Comparison of ENCODE assay signal across 12 cellular contexts in the genomic region with DNA sequence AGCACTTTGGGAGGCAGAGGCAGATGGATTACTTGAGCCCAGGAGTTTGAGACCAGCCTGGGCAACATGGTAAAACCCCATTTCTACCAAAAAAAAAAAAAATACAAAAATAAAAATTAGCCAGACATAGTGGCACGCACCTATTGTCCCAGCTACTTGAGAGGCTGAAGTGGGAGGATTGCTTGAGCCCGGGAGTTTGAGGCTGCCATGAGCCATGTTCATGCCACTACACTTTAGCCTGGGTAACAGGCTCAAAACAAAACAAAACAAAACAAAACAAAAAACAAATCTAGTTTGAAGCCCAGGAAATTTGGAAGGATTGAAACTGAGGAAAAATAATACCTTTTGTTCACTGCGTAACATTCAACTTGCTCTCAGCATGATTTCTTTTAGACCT. TPM values are rescaled to one million over a fixed set of nuclear protein-coding genes. Genes with fewer than 3 reads are reported as not detected.
DNase-seq lines count a peak whose midpoint lies in the region; ATAC-seq, FAIRE-seq and TF ChIP-seq lines count a peak whose summit lies in the region.
"Had no signal": no experiment of that assay in that cellular context is flagged by ENCODE, and none has a peak within 500 bp of the region (broad histone marks: within the 10 kb centered on the region; RNA-seq: fewer than 3 reads in every experiment).

No MANE protein-coding gene starts in this region.

- peaks cover 10% of the 10 kb centered on the region; the same call in 1 of the 2 replicates for H4K20me1 ChIP-seq in GM23248 (ENCODE audit: insufficient read depth)
- H4K20me1 ChIP-seq in K562 (replicated peaks; ENCODE audit: control insufficient read depth, insufficient read depth, low read length), result peaks cover 22% of the 10 kb centered on the region

- POLR2A ChIA-PET in A549 (lab: Yijun Ruan, JAX) (interaction anchor here (0.7 to 1.7 kb wide), 2 partner anchors 16 to 23 kb away, joined by 3 to 8 read pairs; partner anchors contain the start of gene TMOD3), K562 (lab: Yijun Ruan, JAX) (interaction anchor here (0.7 to 3.7 kb wide), 4 partner anchors 9 to 48 kb away, joined by 3 to 30 read pairs (median 5); partner anchors contain the start of gene TMOD3)
- POLR2A ChIA-PET in naive thymus-derived CD8-positive, alpha-beta T cell (lab: Charles Lee), result interaction anchor here (0.7 kb wide), 1 partner anchor 43 kb away, joined by 4 read pairs; no protein-coding TSS in a partner anchor

- H3K9me2 ChIP-seq in GM23248 (ENCODE audit: insufficient read depth), result no peaks in the 10 kb centered on the region

- peak overlapping the region; percentile 73 to 78 for H3K27ac ChIP-seq in A549
- peak overlapping the region; percentile 84 for H3K27ac ChIP-seq in GM23248
- H3K27ac ChIP-seq in K562 (ENCODE audit: extremely low read depth, low read depth, low read length), result peak overlapping the region; percentile 32; the same call in 1 of the 3 replicates

- H3K9me1 ChIP-seq in K562 (ENCODE audit: control insufficient read depth, insufficient read depth, low read length), result no peaks in the 10 kb centered on the region

- H3K4me3 Mint-ChIP-seq in naive thymus-derived CD8-positive, alpha-beta T cell, result peak overlapping the region in 6 of 10 donors; percentile 8 to 78 (median 39)
- H3K4me3 Mint-ChIP-seq: neural crest cell had no signal

- H3K4me3 ChIP-seq in A549 (peak overlapping the region; percentile 19; the same call in 1 of the 3 replicates), GM23248 (peak overlapping the region; percentile 29), K562 (no peak overlapping the region), lower leg skin (ENCODE audit: low read depth, poor library complexity, severe bottlenecking) (no peak overlapping the region)

- H3K36me3 Mint-ChIP-seq in naive thymus-derived CD8-positive, alpha-beta T cell, result peaks cover 0 to 3% (median 0%) of the 10 kb centered on the region in 3 donors

- H3K9ac ChIP-seq in GM23248 (peak overlapping the region; percentile 58), K562 (ENCODE audit: insufficient read depth in 1 of 2, low read depth in 2 of 2, low read length in 2 of 2) (no peak overlapping the region)

- peaks cover 49 to 85% (median 82%) of the 10 kb centered on the region in 4 donors for H3K4me1 Mint-ChIP-seq in naive thymus-derived CD8-positive, alpha-beta T cell

- CTCF ChIA-PET in A549 (lab: Yijun Ruan, JAX) (interaction anchor here (0.8 to 2.1 kb wide), 11 partner anchors 8 to 69 kb away, joined by 3 to 9 read pairs (median 5); no protein-coding TSS in a partner anchor), K562 (lab: Yijun Ruan, JAX; ENCODE audit: low intra/inter-chr PET ratio) (no interaction called here)

- H3K9me3 Mint-ChIP-seq in naive thymus-derived CD8-positive, alpha-beta T cell, result no peaks in the 10 kb centered on the region
- H3K9me3 Mint-ChIP-seq: neural crest cell had no signal

- H3K36me3 ChIP-seq in GM23248 (ENCODE audit: low read depth), result no peaks in the 10 kb centered on the region
- no peaks in the 10 kb centered on the region for H3K36me3 ChIP-seq in K562 (ENCODE audit: control insufficient read depth, insufficient read depth, low read length)

- ATAC-seq in A549, result peak in 1 of 2 experiments; percentile 37; a peak in 3 of 6 replicates
- ATAC-seq in K562, result no peak
- no peak for ATAC-seq in naive thymus-derived CD8-positive, alpha-beta T cell
- no peak for ATAC-seq in GM18858 (IDR thresholded peaks at IDR 0.05; ENCODE audit: unreplicated experiment)
- no peak for ATAC-seq in HG02678 (IDR thresholded peaks at IDR 0.05; ENCODE audit: unreplicated experiment)

- TF ChIP-seq CTCF in A549 (IDR thresholded peaks at IDR 0.05) (no peak), K562 (IDR thresholded peaks at IDR 0.05 in 2 of 3, conservative IDR thresholded peaks at IDR 0.05 in 1 of 3; ENCODE audit: insufficient read depth in 2 of 3, low read depth in 1 of 3, low read length in 3 of 3) (no peak), lower leg skin (IDR thresholded peaks at IDR 0.05) (no peak)

- peak overlapping the region in 7 of 10 donors; percentile 5 to 84 (median 42) for H3K27ac Mint-ChIP-seq in naive thymus-derived CD8-positive, alpha-beta T cell

- H3K9me3 ChIP-seq in A549 (no peaks in the 10 kb centered on the region), GM23248 (ENCODE audit: low read depth) (no peaks in the 10 kb centered on the region), K562 (replicated peaks; ENCODE audit: control insufficient read depth, insufficient read depth, low read depth, low read length) (no peaks in the 10 kb centered on the region)

- H3F3A ChIP-seq in GM23248 (ENCODE audit: insufficient read depth), result peaks cover 49% of the 10 kb centered on the region

- in situ Hi-C loops in GM23248 (cut with MboI) (no loop called here), K562 (cut with MboI) (no loop called here)

- WGBS in A549 (ENCODE audit: missing lambda C conversion rate), result 35% methylated on average over 3 of the region's 3 CpGs
- 58 to 63% methylated on average over 3 of the region's 3 CpGs for WGBS in GM23248 (ENCODE audit: low coverage in 1 of 2, low lambda C conversion rate in 2 of 2, missing lambda C conversion rate in 2 of 2), 2 experiments
- WGBS in K562 (ENCODE audit: insufficient coverage, low coverage, missing lambda C conversion rate), result 40% methylated on average over 3 of the region's 3 CpGs
- 44 to 48% methylated on average over 3 of the region's 3 CpGs for WGBS in lower leg skin, 2 donors

- peaks cover 99% of the 10 kb centered on the region for H3K4me1 ChIP-seq in A549
- H3K4me1 ChIP-seq in GM23248 (ENCODE audit: insufficient read depth), result peaks cover 69% of the 10 kb centered on the region
- H3K4me1 ChIP-seq in K562 (replicated peaks in 1 of 2; ENCODE audit: control insufficient read depth in 2 of 2, insufficient read depth in 2 of 2, low read length in 2 of 2), result peaks cover 4 to 52% of the 10 kb centered on the region in 2 experiments

- no TSS peak for BruUV-seq in K562 (replicated peaks; lab: Mats Ljungman, UMichigan)

- no peaks in the 10 kb centered on the region for H3K27me3 Mint-ChIP-seq in naive thymus-derived CD8-positive, alpha-beta T cell

- H3K79me2 ChIP-seq in GM23248 (ENCODE audit: insufficient read depth), result peaks cover 100% of the 10 kb centered on the region
- peaks cover 94% of the 10 kb centered on the region for H3K79me2 ChIP-seq in K562 (ENCODE audit: control insufficient read depth, insufficient read depth, low read length)

- H2AFZ ChIP-seq in GM23248 (peak overlapping the region; percentile 1; the same call in 1 of the 2 replicates), K562 (ENCODE audit: low read depth, low read length) (no peak overlapping the region)

- TF ChIP-seq POLR2A in A549 (IDR thresholded peaks at IDR 0.05; ENCODE audit: low read length) (no peak), K562 (conservative IDR thresholded peaks at IDR 0.05) (no peak), lower leg skin (IDR thresholded peaks at IDR 0.05) (no peak)

- TF ChIP-seq EP300 in A549 (IDR thresholded peaks at IDR 0.05), result no peak
- TF ChIP-seq EP300 in K562 (IDR thresholded peaks at IDR 0.05; ENCODE audit: low read length), result no peak

- DNase-seq in A549 (ENCODE audit: low read depth in 1 of 2, low spot score in 1 of 2) (peak in 1 of 2 experiments; percentile 48), GM23248 (no peak), K562 (ENCODE audit: extremely low read depth in 1 of 4, low spot score in 3 of 4) (no peak), lower leg skin (ENCODE audit: low spot score in 2 of 2) (no peak), HCEC 1CT (no peak)
- DNase-seq in naive thymus-derived CD8-positive, alpha-beta T cell, result no peak
- DNase-seq: COR-L47; NCI-H345; stimulated activated naive CD4-positive, alpha-beta T cell treated with Interleukin-2 at 50 U/mL for 16 hours had no signal

- H3K4me2 ChIP-seq in A549 (peak overlapping the region; percentile 71), GM23248 (ENCODE audit: unreplicated experiment) (peak overlapping the region; percentile 50), K562 (ENCODE audit: insufficient read depth, low read length) (no peak overlapping the region)

- intact Hi-C loops in K562 (cut with micrococcal nuclease) (no loop called here), lower leg skin (cut with DNase I; ENCODE audit: low total_unique reads) (no loop called here)

- H3K27me3 ChIP-seq in GM23248 (replicated peaks; ENCODE audit: insufficient read depth) (no peaks in the 10 kb centered on the region), K562 (ENCODE audit: control insufficient read depth in 2 of 2, insufficient read depth in 2 of 2, low read length in 2 of 2) (no peaks in the 10 kb centered on the region)

- TF ChIP-seq RAD21 in A549 (conservative IDR thresholded peaks at IDR 0.05 in 1 of 2, IDR thresholded peaks at IDR 0.05 in 1 of 2) (no peak), K562 (CRISPR knock-in tag; conservative IDR thresholded peaks at IDR 0.05 in 1 of 2, IDR thresholded peaks at IDR 0.05 in 1 of 2) (no peak)

- no peak for FAIRE-seq in A549 (lab: Jason Lieb, UNC)
- no peak for FAIRE-seq in K562 (lab: Jason Lieb, UNC)

RNA-seq across cellular contexts. Expression of gene TMOD3, which starts 16.6 kb away (rescaled TPM):
- polyA plus RNA-seq in A549 (2011; rRNA removed), result 93.2 and 111 TPM in 2 replicates
- 11.4 and 13.2 TPM in 2 replicates for polyA plus RNA-seq in A549 (2012; cell fraction: cytosol; rRNA removed)
- 8.5 and 11.3 TPM in 2 replicates for polyA plus RNA-seq in A549 (2012; cell fraction: nucleus; rRNA removed)
- polyA plus RNA-seq in A549 (2017; fragmentation: RNase III; extraction: RNeasy Plus Mini Kit Qiagen cat#74134 plus additional on column Dnase treatment), result 55.5 to 57.8 TPM (median 57.5 TPM) in 3 replicates
- 29.2 and 34.3 TPM in 2 replicates for polyA minus RNA-seq in A549 (2011; rRNA and poly(A)+ RNA removed)
- total RNA-seq in GM23248 (2014; rRNA removed; shearing (Covaris generic)), result 35.1 and 46.0 TPM in 2 replicates
- 47.2 and 47.7 TPM in 2 replicates for polyA plus RNA-seq in GM23248 (2016; fragmentation: Nextera tagmentation; extraction: Ambion mirVana)
- 24.8 and 43.8 TPM in 2 replicates for total RNA-seq in K562 (2011; cell fraction: chromatin; rRNA removed; ENCODE audit: low replicate concordance)
- 10.7 and 12.5 TPM in 2 replicates for total RNA-seq in K562 (2011; cell fraction: nucleolus; rRNA removed)
- total RNA-seq in K562 (2011; cell fraction: nucleoplasm; rRNA removed), result 21.0 and 49.5 TPM in 2 replicates
- total RNA-seq in K562 (2014; rRNA removed), result 30.9 and 34.5 TPM in 2 replicates
- 39.4 and 40.8 TPM in 2 replicates for total RNA-seq in K562 (2014; rRNA removed; fragmentation: Illumina TruSeq; extraction: Trizol)
- 44.0 and 44.4 TPM in 2 replicates for total RNA-seq in K562 (2015; rRNA removed; fragmentation: Illumina TruSeq; extraction: Trizol)
- 42.7 and 45.0 TPM in 2 replicates for total RNA-seq in K562 (2021)
- 20.0 and 26.4 TPM in 2 replicates for polyA plus RNA-seq in K562 (2011; rRNA removed)
- 4.8 and 10.4 TPM in 2 replicates for polyA plus RNA-seq in K562 (2011; cell fraction: cytosol; rRNA removed)
- polyA plus RNA-seq in K562 (2011; cell fraction: nucleus; rRNA removed), result 11.4 and 14.8 TPM in 2 replicates
- 14.0 and 15.3 TPM in 2 replicates for polyA plus RNA-seq in K562 (2012)
- polyA plus RNA-seq in K562 (2014; fragmentation: Illumina TruSeq; extraction: Trizol), result 26.3 and 30.9 TPM in 2 replicates
- 10 to 100 TPM in 1 of 2 experiments, 1 to 10 TPM in 1; 6.8 to 12.0 TPM for polyA plus RNA-seq in K562 (2014; fragmentation: Nextera tagmentation; extraction: Ambion mirVana)
- polyA plus RNA-seq in K562 (2014; rRNA removed), result 21.1 and 22.6 TPM in 2 replicates
- 40.7 and 47.9 TPM in 2 replicates for polyA minus RNA-seq in K562 (2011; rRNA and poly(A)+ RNA removed)
- polyA minus RNA-seq in K562 (2011; cell fraction: cytosol; rRNA and poly(A)+ RNA removed), result 9.8 and 14.3 TPM in 2 replicates
- polyA minus RNA-seq in K562 (2011; cell fraction: nucleus; rRNA and poly(A)+ RNA removed), result 7.5 and 10.4 TPM in 2 replicates
- total RNA-seq in naive thymus-derived CD8-positive, alpha-beta T cell, result 10 to 100 TPM; 52.5 to 56.7 TPM
- 10 to 100 TPM; 27.6 to 32.6 (median 28.0) TPM for polyA plus RNA-seq in naive thymus-derived CD8-positive, alpha-beta T cell
- 10 to 100 TPM; 35.4 to 47.2 (median 38.6) TPM for total RNA-seq in lower leg skin

Comparison
In these comparisons a context has a peak if more than half of its experiments do, and no peak if none do; other contexts are left out.
1. H3K27ac ChIP-seq: peak in every context shown above with its lines; median percentile 84 in GM23248; 76 in A549; 32 in K562.
2. H3K4me3 ChIP-seq: peak in A549 (single experiment) and GM23248 (single experiment); none in K562 (single experiment) and lower leg skin (single experiment).